In the genomic region with DNA sequence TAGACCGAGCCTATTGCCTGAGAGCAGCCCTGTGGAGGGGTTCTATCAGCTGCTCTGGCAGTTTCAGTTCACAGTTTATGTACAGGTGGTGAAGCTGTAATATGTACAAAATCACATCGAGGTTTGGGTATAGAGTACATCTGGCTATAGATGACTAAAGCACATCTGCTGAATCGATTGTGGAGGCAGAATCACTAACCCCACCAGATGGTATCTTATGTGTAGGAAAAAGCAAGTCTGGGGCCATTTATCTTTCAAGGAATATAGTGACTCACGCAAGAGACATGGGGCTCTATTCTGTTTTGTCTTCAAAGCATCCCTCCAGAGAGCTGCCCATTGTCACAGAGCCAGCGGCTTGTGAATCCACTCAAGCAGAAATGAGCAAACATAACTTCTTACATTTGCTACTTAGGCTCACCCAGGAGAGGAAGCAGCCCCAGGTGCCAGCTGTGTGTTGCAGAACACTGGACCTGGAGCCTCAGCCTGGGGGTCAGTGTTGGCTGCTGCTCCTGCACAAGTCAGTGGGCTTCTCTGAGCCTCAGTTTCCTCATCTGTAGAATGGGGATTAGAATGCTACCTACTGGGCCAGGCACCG, we compare ENCODE assay signal across 1 cellular context.
TF ChIP-seq lines count a peak whose summit lies in the region.

No MANE protein-coding gene starts in this region.

TF ChIP-seq in GM23338, 12 proteins besides CTCF, POLR2A, EP300 and RAD21 (continued from another document):
- TF ChIP-seq EZH2phosphoT487 (IDR thresholded peaks at IDR 0.05; ENCODE audit: unreplicated experiment) (no peak), ZNF114 (CRISPR knock-in tag; IDR thresholded peaks at IDR 0.05) (no peak)
TF ChIP-seq in GM23338: peak in this region for 0.
